1 cellular context compared by ENCODE assay signal in the genomic region with DNA sequence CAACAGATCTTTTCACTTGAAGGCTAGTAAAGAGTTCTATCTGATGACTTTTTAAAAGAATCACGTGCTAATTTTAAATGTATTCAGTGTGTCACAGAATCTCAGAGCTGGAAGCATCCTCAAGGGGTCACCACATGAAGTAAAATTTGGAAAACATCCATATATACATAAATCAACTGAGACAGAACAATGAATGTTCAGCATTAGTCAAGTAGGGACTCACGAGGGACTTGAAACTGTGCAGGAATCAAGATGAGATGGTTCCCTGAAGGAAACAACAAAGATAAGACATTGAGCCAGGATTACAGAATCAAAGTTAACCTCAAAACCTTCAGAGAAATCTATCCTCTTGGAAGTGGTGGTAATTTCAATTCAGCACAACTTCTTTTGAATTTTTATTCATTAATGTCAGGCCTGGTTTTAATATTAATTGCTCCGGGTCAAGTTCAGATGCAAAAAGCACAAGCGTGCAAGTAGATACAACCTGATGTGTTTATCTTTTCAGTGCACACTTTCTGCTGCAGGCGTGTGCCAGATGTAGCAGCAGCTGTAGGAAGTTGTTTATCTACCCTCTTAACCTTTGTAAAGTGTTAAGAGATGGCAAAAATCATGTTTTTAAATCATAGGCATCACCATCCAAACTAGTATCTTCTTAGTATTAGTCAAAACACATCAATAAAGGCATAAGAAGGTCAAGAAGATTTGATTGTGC.
A peak's percentile ranks its signal among the peaks of the same experiment; 100 is the strongest.
TF ChIP-seq lines count a peak whose summit lies in the region.

No MANE protein-coding gene starts in this region.

TF ChIP-seq in endothelial cell of umbilical vein, 7 proteins besides CTCF, POLR2A, EP300 and RAD21:
- TF ChIP-seq EZH2 (IDR thresholded peaks at IDR 0.05; ENCODE audit: borderline replicate concordance, low read depth, low read length, severe bottlenecking) = no peak
- TF ChIP-seq, protein P1, sequence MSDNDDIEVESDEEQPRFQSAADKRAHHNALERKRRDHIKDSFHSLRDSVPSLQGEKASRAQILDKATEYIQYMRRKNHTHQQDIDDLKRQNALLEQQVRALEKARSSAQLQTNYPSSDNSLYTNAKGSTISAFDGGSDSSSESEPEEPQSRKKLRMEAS (IDR thresholded peaks at IDR 0.05; ENCODE audit: insufficient read depth, insufficient read length) = no peak
- peak; percentile 59 for TF ChIP-seq GATA2 (IDR thresholded peaks at IDR 0.05; ENCODE audit: insufficient read depth, insufficient read length, low read depth, low read length)
- no peak for TF ChIP-seq JUN (IDR thresholded peaks at IDR 0.05; ENCODE audit: borderline replicate concordance, insufficient read depth, insufficient read length, low read depth)
- no peak for TF ChIP-seq MYC (IDR thresholded peaks at IDR 0.05; ENCODE audit: low read depth, low read length)
- peak; percentile 40 for TF ChIP-seq FOS (IDR thresholded peaks at IDR 0.05; ENCODE audit: borderline replicate concordance, insufficient read depth, low read length)
- no peak for TF ChIP-seq POLR2AphosphoS5 (IDR thresholded peaks at IDR 0.05; ENCODE audit: insufficient read depth, low read depth, low read length)
TF ChIP-seq in endothelial cell of umbilical vein: peak in this region for 2.
